30 cellular contexts compared by ENCODE assay signal in genomic region chr3:37988931-37989525, GRCh38. TPM values are rescaled to one million over a fixed set of nuclear protein-coding genes. Genes with fewer than 3 reads are reported as not detected.
A peak's percentile ranks its signal among the peaks of the same experiment; 100 is the strongest.
DNase-seq lines count a peak whose midpoint lies in the region; ATAC-seq and TF ChIP-seq lines count a peak whose summit lies in the region.
"Had no signal": no experiment of that assay in that cellular context is flagged by ENCODE, and none has a peak within 500 bp of the region (broad histone marks: within the 10 kb centered on the region; RNA-seq: fewer than 3 reads in every experiment).

No MANE protein-coding gene starts in this region.

- H3K27me3 Mint-ChIP-seq in type B pancreatic cell: no peaks in the 10 kb centered on the region
- no peaks in the 10 kb centered on the region for H3K27me3 Mint-ChIP-seq in CD8-positive, alpha-beta T cell (ENCODE audit: low read depth)
- peaks cover 17% of the 10 kb centered on the region for H3K27me3 Mint-ChIP-seq in stimulated activated memory B cell treated with anti-CD40 and anti-IgM and Interleukin-4, amounts not matched to agents 10 μg/mL and 1 μg/mL and 100 μg/mL, for 72 hours
- H3K27me3 Mint-ChIP-seq: activated CD4-positive, alpha-beta T cell treated with anti-CD3 and anti-CD28 coated beads, Interleukin-2, amount 10 ng/mL, durations not matched to agents 7 days and 5 days had no signal

- H3K4me3 ChIP-seq in hepatocyte (no peak overlapping the region), neutrophil (ENCODE audit: low read depth in 1 of 2, low read length in 1 of 2) (no peak overlapping the region)
- H3K4me3 ChIP-seq in CD8-positive, alpha-beta T cell (ENCODE audit: low read depth, low read length): no peak overlapping the region

- H3K36me3 ChIP-seq in hepatocyte (replicated peaks; ENCODE audit: insufficient read depth, low read depth) (no peaks in the 10 kb centered on the region), neutrophil (no peaks in the 10 kb centered on the region)
- H3K36me3 ChIP-seq in CD8-positive, alpha-beta T cell (ENCODE audit: insufficient read depth, low read length): no peaks in the 10 kb centered on the region

- WGBS in hepatocyte (ENCODE audit: low lambda C conversion rate, missing lambda C conversion rate): 90% methylated on average over 15 of the region's 15 CpGs

- POLR2A ChIA-PET in CD8-positive, alpha-beta T cell (lab: Charles Lee): no interaction called here

- no peak overlapping the region for H2AFZ ChIP-seq in hepatocyte

- no peak for ATAC-seq in CD8-positive, alpha-beta T cell
- no peak for ATAC-seq in stimulated activated memory B cell treated with anti-CD40 and anti-IgM and Interleukin-4, amounts not matched to agents 10 μg/mL and 1 μg/mL and 100 μg/mL, for 72 hours
- ATAC-seq in left colon: no peak
- ATAC-seq: right cardiac atrium; stimulated activated naive CD8-positive, alpha-beta T cell treated with anti-CD3 and anti-CD28 coated beads, Interleukin-15, Interleukin-2, amounts not matched to agents 100 U/mL and 50 U/mL, for 24 hours had no signal

- H3K4me3 Mint-ChIP-seq in type B pancreatic cell: no peak overlapping the region
- no peak overlapping the region for H3K4me3 Mint-ChIP-seq in CD8-positive, alpha-beta T cell
- no peak overlapping the region for H3K4me3 Mint-ChIP-seq in stimulated activated memory B cell treated with anti-CD40 and anti-IgM and Interleukin-4, amounts not matched to agents 10 μg/mL and 1 μg/mL and 100 μg/mL, for 72 hours
- H3K4me3 Mint-ChIP-seq: activated CD4-positive, alpha-beta T cell treated with anti-CD3 and anti-CD28 coated beads, Interleukin-2, amount 10 ng/mL, durations not matched to agents 7 days and 5 days; activated naive CD4-positive, alpha-beta T cell treated with anti-CD3 and anti-CD28 coated beads, Interleukin-2, amount 10 ng/mL, durations not matched to agents 7 days and 5 days; brain had no signal

- CTCF ChIA-PET in CD8-positive, alpha-beta T cell (lab: Charles Lee): no interaction called here

- peaks cover 7% of the 10 kb centered on the region for H3K79me2 ChIP-seq in hepatocyte

- peaks cover 66% of the 10 kb centered on the region for H3K4me1 ChIP-seq in hepatocyte (ENCODE audit: insufficient read depth)
- H3K4me1 ChIP-seq in neutrophil (ENCODE audit: control insufficient read depth in 1 of 2, insufficient read depth in 1 of 2, low read depth in 1 of 2, low read length in 1 of 2): peaks cover 80 to 81% of the 10 kb centered on the region in 2 experiments
- peaks cover 11% of the 10 kb centered on the region for H3K4me1 ChIP-seq in CD8-positive, alpha-beta T cell (ENCODE audit: insufficient read depth, low read length)

- no peak for TF ChIP-seq CTCF in hepatocyte (IDR thresholded peaks at IDR 0.05; ENCODE audit: poor library complexity)
- TF ChIP-seq CTCF in neutrophil (IDR thresholded peaks at IDR 0.05): no peak
- TF ChIP-seq CTCF in type B pancreatic cell (conservative IDR thresholded peaks at IDR 0.05): no peak
- no peak for TF ChIP-seq CTCF in CD8-positive, alpha-beta T cell (IDR thresholded peaks at IDR 0.05)

- H3K27ac ChIP-seq in hepatocyte (peak overlapping the region; percentile 99), neutrophil (peak overlapping the region; percentile 51)
- no peak overlapping the region for H3K27ac ChIP-seq in CD8-positive, alpha-beta T cell (ENCODE audit: low read depth, low read length)
- H3K27ac ChIP-seq: 22Rv1 had no signal

- peaks cover 37% of the 10 kb centered on the region for H3K4me1 Mint-ChIP-seq in type B pancreatic cell (ENCODE audit: unreplicated experiment)
- H3K4me1 Mint-ChIP-seq in CD8-positive, alpha-beta T cell (ENCODE audit: low read depth): peaks cover 10% of the 10 kb centered on the region
- H3K4me1 Mint-ChIP-seq in stimulated activated memory B cell treated with anti-CD40 and anti-IgM and Interleukin-4, amounts not matched to agents 10 μg/mL and 1 μg/mL and 100 μg/mL, for 72 hours: peaks cover 9% of the 10 kb centered on the region

- DNase-seq in NCI-H1092 treated with DMSO at 0.1 percent for 48 hours (lab: John Stamatoyannopoulos, UW) (peak; percentile 4), NCI-H1092 (lab: John Stamatoyannopoulos, UW) (no peak), hepatocyte (ENCODE audit: low spot score) (no peak), type B pancreatic cell (ENCODE audit: extremely low spot score, unreplicated experiment) (no peak), left colon (no peak)
- DNase-seq in CD8-positive, alpha-beta T cell: no peak
- DNase-seq: activated CD4-positive, alpha-beta T cell treated with anti-CD3 and anti-CD28 coated beads, Interleukin-2, amount 10 ng/mL, durations not matched to agents 7 days and 5 days; activated naive CD4-positive, alpha-beta T cell treated with anti-CD3 and anti-CD28 coated beads, Interleukin-2, amount 10 ng/mL, durations not matched to agents 7 days and 5 days; activated T-cell treated with anti-CD3 and anti-CD28 coated beads, Interleukin-2, amount 50 U/mL, for 48 hours; CD8-positive, alpha-beta memory T cell; effector CD4-positive, alpha-beta T cell; glutamatergic neuron; H7; islet precursor cell; KG1; MM.1S; NCI-H1436; SHP77; stimulated activated CD4-positive, alpha-beta T cell treated with anti-CD3 and anti-CD28 coated beads, Interleukin-15, amount 100 ng/mL, for 24 hours; stimulated activated naive CD8-positive, alpha-beta T cell treated with anti-CD3 and anti-CD28 coated beads, Interleukin-15, Interleukin-2, amounts not matched to agents 100 U/mL and 50 U/mL, for 24 hours; T1000 had no signal

- H3K27me3 ChIP-seq in hepatocyte: no peaks in the 10 kb centered on the region
- H3K27me3 ChIP-seq in neutrophil: no peaks in the 10 kb centered on the region
- no peaks in the 10 kb centered on the region for H3K27me3 ChIP-seq in CD8-positive, alpha-beta T cell (ENCODE audit: insufficient read depth, low read length)

- H4K20me1 ChIP-seq in hepatocyte (ENCODE audit: insufficient read depth, poor library complexity, severe bottlenecking): no peaks in the 10 kb centered on the region

- peaks cover 8% of the 10 kb centered on the region for H3K36me3 Mint-ChIP-seq in type B pancreatic cell
- H3K36me3 Mint-ChIP-seq in CD8-positive, alpha-beta T cell: no peaks in the 10 kb centered on the region
- H3K36me3 Mint-ChIP-seq in stimulated activated memory B cell treated with anti-CD40 and anti-IgM and Interleukin-4, amounts not matched to agents 10 μg/mL and 1 μg/mL and 100 μg/mL, for 72 hours: no peaks in the 10 kb centered on the region
- H3K36me3 Mint-ChIP-seq: activated naive CD4-positive, alpha-beta T cell treated with anti-CD3 and anti-CD28 coated beads, Interleukin-2, amount 10 ng/mL, durations not matched to agents 7 days and 5 days had no signal

- peak overlapping the region; percentile 67 for H3K4me2 ChIP-seq in hepatocyte

- H3K9me3 Mint-ChIP-seq in type B pancreatic cell: no peaks in the 10 kb centered on the region
- no peaks in the 10 kb centered on the region for H3K9me3 Mint-ChIP-seq in CD8-positive, alpha-beta T cell
- no peaks in the 10 kb centered on the region for H3K9me3 Mint-ChIP-seq in stimulated activated memory B cell treated with anti-CD40 and anti-IgM and Interleukin-4, amounts not matched to agents 10 μg/mL and 1 μg/mL and 100 μg/mL, for 72 hours
- H3K9me3 Mint-ChIP-seq: activated CD4-positive, alpha-beta T cell treated with anti-CD3 and anti-CD28 coated beads, Interleukin-2, amount 10 ng/mL, durations not matched to agents 7 days and 5 days; activated naive CD4-positive, alpha-beta T cell treated with anti-CD3 and anti-CD28 coated beads, Interleukin-2, amount 10 ng/mL, durations not matched to agents 7 days and 5 days; brain; CD8-positive, alpha-beta memory T cell had no signal

- H3K27ac Mint-ChIP-seq in type B pancreatic cell: peak overlapping the region; percentile 57
- H3K27ac Mint-ChIP-seq in CD8-positive, alpha-beta T cell: no peak overlapping the region
- H3K27ac Mint-ChIP-seq in stimulated activated memory B cell treated with anti-CD40 and anti-IgM and Interleukin-4, amounts not matched to agents 10 μg/mL and 1 μg/mL and 100 μg/mL, for 72 hours: no peak overlapping the region
- H3K27ac Mint-ChIP-seq: activated CD4-positive, alpha-beta T cell treated with anti-CD3 and anti-CD28 coated beads, Interleukin-2, amount 10 ng/mL, durations not matched to agents 7 days and 5 days; activated naive CD4-positive, alpha-beta T cell treated with anti-CD3 and anti-CD28 coated beads, Interleukin-2, amount 10 ng/mL, durations not matched to agents 7 days and 5 days had no signal

- intact Hi-C loops in CD8-positive, alpha-beta T cell (cut with DNase I, micrococcal nuclease): no loop called here
- intact Hi-C loops in left colon (cut with DNase I, micrococcal nuclease): no loop called here

- no peaks in the 10 kb centered on the region for H3K9me2 ChIP-seq in hepatocyte (replicated peaks; ENCODE audit: insufficient read depth)

- H3K9me3 ChIP-seq in hepatocyte (ENCODE audit: low read depth) (no peaks in the 10 kb centered on the region), neutrophil (no peaks in the 10 kb centered on the region)
- no peaks in the 10 kb centered on the region for H3K9me3 ChIP-seq in CD8-positive, alpha-beta T cell (ENCODE audit: low read length)

RNA-seq across cellular contexts. Expression of gene VILL, which starts 1.6 kb away (rescaled TPM):
- total RNA-seq in hepatocyte (47.0 and 47.4 TPM in 2 replicates), type B pancreatic cell (ENCODE audit: low replicate concordance) (14.2 and 16.9 TPM in 2 replicates), left colon (100 to 1,000 TPM; 174 to 184 TPM)
- 39.3 and 39.7 TPM in 2 replicates for polyA plus RNA-seq in hepatocyte
- total RNA-seq in CD8-positive, alpha-beta T cell: 10 to 100 TPM; 19.0 to 19.6 TPM
- polyA plus RNA-seq: neural cell had no signal

RNA-seq across cellular contexts. Expression of gene PLCD1, which starts 40.4 kb away (rescaled TPM):
- 17.1 and 22.6 TPM in 2 replicates for total RNA-seq in hepatocyte
- 21.7 and 24.8 TPM in 2 replicates for polyA plus RNA-seq in hepatocyte
- total RNA-seq in type B pancreatic cell (ENCODE audit: low replicate concordance): 28.7 and 31.6 TPM in 2 replicates
- 10 to 100 TPM; 64.4 to 70.8 TPM for total RNA-seq in CD8-positive, alpha-beta T cell
- total RNA-seq in left colon: 100 to 1,000 TPM in 1 of 2 donors, 10 to 100 TPM in 1; 80.2 to 114 TPM

RNA-seq across cellular contexts. Expression of gene DLEC1, which starts 50.0 kb away (rescaled TPM):
- 0.23 and 0.68 TPM in 2 replicates for total RNA-seq in hepatocyte
- 1.5 and 1.6 TPM in 2 replicates for polyA plus RNA-seq in hepatocyte
- 0.76 and 3.2 TPM in 2 replicates for total RNA-seq in type B pancreatic cell (ENCODE audit: low replicate concordance)
- 1 to 10 TPM; 1.8 to 1.9 TPM for total RNA-seq in CD8-positive, alpha-beta T cell
- total RNA-seq in left colon: 1 to 10 TPM; 1.5 to 2.1 TPM
- total RNA-seq: epithelial cell of proximal tubule, G401, HT1080 had no signal
